In the genomic region with DNA sequence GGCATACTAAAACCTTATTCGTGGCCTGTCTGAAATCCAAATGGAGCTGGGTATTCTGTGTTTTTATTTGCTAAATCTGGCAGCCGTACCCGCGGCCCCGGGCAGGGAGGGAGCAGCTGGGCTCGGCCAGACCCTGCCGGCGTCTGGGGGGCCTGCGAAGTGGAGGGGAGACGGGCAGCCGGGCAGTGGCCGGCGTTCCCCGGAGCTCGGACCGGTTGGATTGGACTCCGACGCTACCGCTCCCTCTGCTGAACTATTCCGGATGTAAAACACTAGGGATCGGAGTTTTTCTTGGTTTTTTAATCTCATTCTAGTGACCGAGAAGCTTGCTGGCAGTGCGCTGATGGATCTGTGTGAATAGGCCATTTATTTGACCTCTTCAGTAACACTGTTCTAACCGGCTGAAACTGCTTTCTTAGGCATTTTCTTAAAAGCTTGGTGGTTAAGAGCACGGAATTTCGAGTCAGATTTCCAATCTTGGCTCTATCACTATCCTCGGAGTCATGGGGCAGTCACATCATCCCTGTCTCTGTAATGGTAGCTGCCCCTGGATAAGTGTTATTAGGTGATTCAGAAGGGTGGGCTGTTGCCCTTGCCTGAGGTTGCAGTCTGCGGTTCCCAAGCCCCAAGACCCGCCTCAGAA, we compare ENCODE assay signal across 7 cellular contexts. TPM values are rescaled to one million over a fixed set of nuclear protein-coding genes. Genes with fewer than 3 reads are reported as not detected.
DNase-seq lines count a peak whose midpoint lies in the region; ATAC-seq and TF ChIP-seq lines count a peak whose summit lies in the region.

No MANE protein-coding gene starts in this region.

- H3K79me2 ChIP-seq in trophoblast cell (ENCODE audit: control insufficient read depth, insufficient read depth, low read length, poor library complexity), result peaks cover 15% of the 10 kb centered on the region

- no peaks in the 10 kb centered on the region for H3K27me3 ChIP-seq in cardiac muscle cell
- no peaks in the 10 kb centered on the region for H3K27me3 ChIP-seq in trophoblast cell (ENCODE audit: insufficient read depth, low read length)

- H3K23ac ChIP-seq in trophoblast cell (ENCODE audit: low read length), result no peak overlapping the region

- H3K9ac ChIP-seq in trophoblast cell (ENCODE audit: low read length), result peak overlapping the region; percentile 99

- peak overlapping the region; percentile 62 for H2BK120ac ChIP-seq in trophoblast cell (ENCODE audit: insufficient read depth, low read length, poor library complexity)

- TF ChIP-seq CTCF in cardiac muscle cell (IDR thresholded peaks at IDR 0.05; ENCODE audit: low read depth, low read length), result no peak

- no peaks in the 10 kb centered on the region for H3K9me3 ChIP-seq in cardiac muscle cell (ENCODE audit: low read depth)
- no peaks in the 10 kb centered on the region for H3K9me3 ChIP-seq in trophoblast cell (ENCODE audit: insufficient read depth, low read depth, low read length)

- no peaks in the 10 kb centered on the region for H3K27me3 Mint-ChIP-seq in activated T-helper 17 cell treated with anti-CD3 and anti-CD28 coated beads, Interleukin-2, amount 50 U/mL, for 72 hours

- peak overlapping the region; percentile 84 for H2AFZ ChIP-seq in trophoblast cell (ENCODE audit: insufficient read depth, low read length, poor library complexity)

- H3K27ac ChIP-seq in cardiac muscle cell, result peak overlapping the region; percentile 99
- H3K27ac ChIP-seq in trophoblast cell (ENCODE audit: low read depth, low read length), result peak overlapping the region; percentile 90

- peak overlapping the region; percentile 92 for H4K91ac ChIP-seq in trophoblast cell (ENCODE audit: low read depth, low read length)

- H3K4me3 Mint-ChIP-seq in activated T-helper 17 cell treated with anti-CD3 and anti-CD28 coated beads, Interleukin-2, amount 50 U/mL, for 72 hours, result peak overlapping the region; percentile 91

- peak overlapping the region; percentile 94 for H3K27ac Mint-ChIP-seq in activated T-helper 17 cell treated with anti-CD3 and anti-CD28 coated beads, Interleukin-2, amount 50 U/mL, for 72 hours

- H2AK5ac ChIP-seq in trophoblast cell (ENCODE audit: low read length), result peak overlapping the region; percentile 72

- H3K9me3 Mint-ChIP-seq in activated T-helper 17 cell treated with anti-CD3 and anti-CD28 coated beads, Interleukin-2, amount 50 U/mL, for 72 hours, result no peaks in the 10 kb centered on the region

- H3K36me3 Mint-ChIP-seq in activated T-helper 17 cell treated with anti-CD3 and anti-CD28 coated beads, Interleukin-2, amount 50 U/mL, for 72 hours (ENCODE audit: low read depth), result peaks cover 72% of the 10 kb centered on the region

- H3K18ac ChIP-seq in trophoblast cell (ENCODE audit: low read length), result peak overlapping the region; percentile 79

- H3K4me1 ChIP-seq in cardiac muscle cell (ENCODE audit: low read depth) (peaks cover 15% of the 10 kb centered on the region), trophoblast cell (ENCODE audit: control insufficient read depth in 1 of 2, insufficient read depth in 2 of 2, low read length in 2 of 2) (peaks cover 7 to 9% of the 10 kb centered on the region in 2 experiments)

- H3K4ac ChIP-seq in trophoblast cell (ENCODE audit: low read depth, low read length), result peak overlapping the region; percentile 99

- peaks cover 13% of the 10 kb centered on the region for H3K79me1 ChIP-seq in trophoblast cell (ENCODE audit: low read length)

- H2BK12ac ChIP-seq in trophoblast cell (ENCODE audit: low read length), result no peak overlapping the region

- peak overlapping the region; percentile 68 for H2BK5ac ChIP-seq in trophoblast cell (ENCODE audit: low read depth, low read length, poor library complexity)

- peaks cover 34% of the 10 kb centered on the region for H3K36me3 ChIP-seq in cardiac muscle cell
- H3K36me3 ChIP-seq in trophoblast cell (ENCODE audit: control insufficient read depth in 1 of 2, insufficient read depth in 2 of 2, low read length in 2 of 2), result peaks cover 12 to 21% of the 10 kb centered on the region in 2 experiments

- peaks cover 50% of the 10 kb centered on the region for H3K4me1 Mint-ChIP-seq in activated T-helper 17 cell treated with anti-CD3 and anti-CD28 coated beads, Interleukin-2, amount 50 U/mL, for 72 hours

- H3K4me2 ChIP-seq in trophoblast cell (ENCODE audit: low read length), result peak overlapping the region; percentile 84

- H4K12ac ChIP-seq in trophoblast cell (ENCODE audit: low read depth, low read length), result peak overlapping the region; percentile 89

- DNase-seq in HK-2 (ENCODE audit: unreplicated experiment) (peak; percentile 22), cardiac muscle cell (ENCODE audit: low read depth in 1 of 2, low spot score in 1 of 2) (peak; percentile 43 to 62), trophoblast cell (peak; percentile 18 to 38), germinal center (ENCODE audit: low spot score) (no peak)

- no CpG with 5 or more reads among the region's 29 CpGs for WGBS in trophoblast cell (ENCODE audit: extremely low coverage, insufficient coverage, insufficient read length)

- ATAC-seq in GM18498 (IDR thresholded peaks at IDR 0.05; ENCODE audit: unreplicated experiment) (peak; percentile 12), HG02840 (IDR thresholded peaks at IDR 0.05; ENCODE audit: low FRiP score, unreplicated experiment) (no peak)
- no peak for ATAC-seq in activated T-helper 17 cell treated with anti-CD3 and anti-CD28 coated beads, Interleukin-2, amount 50 U/mL, for 72 hours (replicated peaks)

- H4K8ac ChIP-seq in trophoblast cell (ENCODE audit: low read depth, low read length), result peak overlapping the region; percentile 100

- peak overlapping the region; percentile 86 for H3K4me3 ChIP-seq in cardiac muscle cell
- peak overlapping the region; percentile 95 for H3K4me3 ChIP-seq in trophoblast cell (ENCODE audit: low read depth, low read length)

- H3K14ac ChIP-seq in trophoblast cell (ENCODE audit: low read length), result peak overlapping the region; percentile 94

RNA-seq across cellular contexts. Expression of a gene that starts 0.7 kb away (rescaled TPM):
- 10 to 100 TPM; 19.5 to 26.0 TPM for total RNA-seq in activated T-helper 17 cell treated with anti-CD3 and anti-CD28 coated beads, Interleukin-2, amount 50 U/mL, for 72 hours
- total RNA-seq in cardiac muscle cell, result 35.0 and 37.9 TPM in 2 replicates
- 53.7 and 60.8 TPM in 2 replicates for polyA plus RNA-seq in cardiac muscle cell
- polyA plus RNA-seq in trophoblast cell (2013), result 58.4 and 66.1 TPM in 2 replicates

RNA-seq across cellular contexts. Expression of a gene that starts 0.8 kb away (rescaled TPM):
- total RNA-seq in activated T-helper 17 cell treated with anti-CD3 and anti-CD28 coated beads, Interleukin-2, amount 50 U/mL, for 72 hours, result 10 to 100 TPM; 22.9 to 25.2 TPM
- total RNA-seq in cardiac muscle cell, result 64.0 and 78.5 TPM in 2 replicates
- 85.4 and 88.8 TPM in 2 replicates for polyA plus RNA-seq in cardiac muscle cell
- 32.9 and 35.0 TPM in 2 replicates for polyA plus RNA-seq in trophoblast cell (2013)
